19 cellular contexts compared by ENCODE assay signal in genomic region chr4:167117273-167117672, GRCh38.
A peak's percentile ranks its signal among the peaks of the same experiment; 100 is the strongest.
DNase-seq lines count a peak whose midpoint lies in the region; ATAC-seq, FAIRE-seq and TF ChIP-seq lines count a peak whose summit lies in the region.
"Had no signal": no experiment of that assay in that cellular context is flagged by ENCODE, and none has a peak within 500 bp of the region (broad histone marks: within the 10 kb centered on the region; RNA-seq: fewer than 3 reads in every experiment).

No MANE protein-coding gene starts in this region.

- BruUV-seq in GM12878 (replicated peaks; lab: Mats Ljungman, UMichigan) = no TSS peak

- H3K27me3 ChIP-seq in GM12878 (replicated peaks in 1 of 2; ENCODE audit: control insufficient read depth in 2 of 2, insufficient read depth in 2 of 2, low read length in 1 of 2) (no peaks in the 10 kb centered on the region), iPS-15b (ENCODE audit: control insufficient read depth, insufficient read depth, low read length) (no peaks in the 10 kb centered on the region), MM.1S (replicated peaks; ENCODE audit: insufficient read depth, low read length) (no peaks in the 10 kb centered on the region)
- H3K27me3 ChIP-seq: MG63 had no signal

- intact Hi-C loops in GM12878 (cut with micrococcal nuclease; ENCODE audit: unreplicated experiment) = no loop called here

- POLR2A ChIA-PET in GM12878 (lab: Charles Lee) = no interaction called here

- no peaks in the 10 kb centered on the region for H3F3A ChIP-seq in MM.1S (ENCODE audit: insufficient read depth, low read length)

- in situ Hi-C loops in GM12878 (cut with MboI) = no loop called here

- SMC1A ChIA-PET in GM12878 (lab: Charles Lee; ENCODE audit: uncharacterized antibody, unreplicated experiment) = no interaction called here

- H3K9me3 ChIP-seq in GM12878 (replicated peaks; ENCODE audit: control insufficient read depth, insufficient read depth, low read length) = no peaks in the 10 kb centered on the region
- H3K9me3 ChIP-seq in iPS-15b (ENCODE audit: control insufficient read depth, insufficient read depth, low read length) = no peaks in the 10 kb centered on the region
- no peaks in the 10 kb centered on the region for H3K9me3 ChIP-seq in MM.1S (replicated peaks; ENCODE audit: insufficient read depth, low read length)
- H3K9me3 ChIP-seq: SK-N-SH had no signal

- H3K4me3 ChIP-seq in GM12878 (no peak overlapping the region), iPS-15b (ENCODE audit: low read depth, low read length) (no peak overlapping the region), MM.1S (ENCODE audit: low read length) (no peak overlapping the region)
- H3K4me3 ChIP-seq: MG63 had no signal

- DNase-seq in GM12878 (ENCODE audit: low read depth, low spot score) (no peak), NCI-H774 (lab: John Stamatoyannopoulos, UW) (no peak), MM.1S (no peak), DMS79 treated with DMSO at 0.1 percent for 48 hours (lab: John Stamatoyannopoulos, UW) (no peak)
- DNase-seq: CD4-positive, CD25-positive, alpha-beta regulatory T cell; DND-41; GDM1; H7; KG1; MG63; NCI-H1105; NCI-H1694 treated with DMSO at 0.1 percent for 48 hours; NCI-H446; Right ventricle myocardium superior; SK-N-SH had no signal

- WGBS in GM12878 (ENCODE audit: insufficient coverage, insufficient replicate concordance, low lambda C conversion rate, missing lambda C conversion rate) = 20% methylated on average over 4 of the region's 4 CpGs

- peak; percentile 45 for ATAC-seq in GM18868 (IDR thresholded peaks at IDR 0.05; ENCODE audit: unreplicated experiment)
- peak; percentile 50 for ATAC-seq in HG02642 (IDR thresholded peaks at IDR 0.05; ENCODE audit: poor library complexity, unreplicated experiment)
- peak; percentile 47 for ATAC-seq in GM12878
- no peak for ATAC-seq in HG03571 (IDR thresholded peaks at IDR 0.05; ENCODE audit: unreplicated experiment)

- H3K79me2 ChIP-seq in GM12878 (ENCODE audit: control insufficient read depth, insufficient read depth, low read length) = no peaks in the 10 kb centered on the region
- no peaks in the 10 kb centered on the region for H3K79me2 ChIP-seq in MM.1S (ENCODE audit: low read length)

- H3K27ac ChIP-seq in GM12878 (ENCODE audit: control insufficient read depth, insufficient read depth) = no peak overlapping the region
- H3K27ac ChIP-seq in MM.1S (ENCODE audit: low read length) = no peak overlapping the region

- RAD21 ChIA-PET in GM12878 (lab: Charles Lee; ENCODE audit: unreplicated experiment) = interaction anchor here (1.3 kb wide), 1 partner anchor 19 kb away, joined by 3 read pairs; no protein-coding TSS in a partner anchor

- H3K4me2 ChIP-seq in GM12878 (ENCODE audit: control insufficient read depth, insufficient read depth) = no peak overlapping the region
- no peak overlapping the region for H3K4me2 ChIP-seq in MM.1S (ENCODE audit: low read depth, low read length)
- H3K4me2 ChIP-seq: SK-N-SH had no signal

- TF ChIP-seq CTCF in GM12878 (IDR thresholded peaks at IDR 0.05 in 2 of 3, conservative IDR thresholded peaks at IDR 0.05 in 1 of 3; ENCODE audit: control insufficient read depth in 2 of 3, extremely low read depth in 1 of 3, insufficient read depth in 1 of 3, low read depth in 3 of 3, low read length in 3 of 3) = no peak
- no peak for TF ChIP-seq CTCF in MM.1S (IDR thresholded peaks at IDR 0.05; ENCODE audit: low read length)

- TF ChIP-seq RAD21 in GM12878 (IDR thresholded peaks at IDR 0.05; ENCODE audit: insufficient read depth, low read depth, low read length) = no peak

- H3K9ac ChIP-seq in GM12878 (ENCODE audit: control insufficient read depth, insufficient read depth, low read length) (no peak overlapping the region), iPS-15b (ENCODE audit: low read depth, low read length) (peak overlapping the region; percentile 8), MM.1S (ENCODE audit: low read length) (no peak overlapping the region)
- H3K9ac ChIP-seq: SK-N-SH had no signal

- H4K20me1 ChIP-seq in GM12878 (ENCODE audit: control insufficient read depth, insufficient read depth) = no peaks in the 10 kb centered on the region
- H4K20me1 ChIP-seq in MM.1S (ENCODE audit: insufficient read depth, low read length) = no peaks in the 10 kb centered on the region

- H3K4me1 ChIP-seq in GM12878 (ENCODE audit: control insufficient read depth, insufficient read depth, low read length) (no peaks in the 10 kb centered on the region), iPS-15b (ENCODE audit: control insufficient read depth, insufficient read depth, low read length) (no peaks in the 10 kb centered on the region), MM.1S (ENCODE audit: low read length) (no peaks in the 10 kb centered on the region)

- CTCF ChIA-PET in GM12878 (lab: Yijun Ruan, JAX) = interaction anchor here (1.2 kb wide), 1 partner anchor 94 kb away, joined by 3 read pairs; no protein-coding TSS in a partner anchor

- no peaks in the 10 kb centered on the region for H3K36me3 ChIP-seq in GM12878 (ENCODE audit: control insufficient read depth in 2 of 2, insufficient read depth in 2 of 2, low read length in 1 of 2)
- H3K36me3 ChIP-seq in iPS-15b (ENCODE audit: control insufficient read depth, insufficient read depth, low read length) = no peaks in the 10 kb centered on the region
- H3K36me3 ChIP-seq in MM.1S (replicated peaks; ENCODE audit: insufficient read depth, low read length) = no peaks in the 10 kb centered on the region
- H3K36me3 ChIP-seq: MG63 had no signal

- H2AFZ ChIP-seq in GM12878 (ENCODE audit: control insufficient read depth, low read depth, low read length) (no peak overlapping the region), MM.1S (ENCODE audit: low read length) (no peak overlapping the region)

- no peak for FAIRE-seq in GM12878 (lab: Jason Lieb, UNC)

- TF ChIP-seq POLR2A in GM12878 (IDR thresholded peaks at IDR 0.05; ENCODE audit: low read depth, low read length) = no peak

- no peak for TF ChIP-seq EP300 in GM12878 (IDR thresholded peaks at IDR 0.05; ENCODE audit: borderline replicate concordance in 1 of 2, control insufficient read depth in 1 of 2, low read depth in 2 of 2, low read length in 2 of 2)

- no peaks in the 10 kb centered on the region for H3K9me2 ChIP-seq in MM.1S (replicated peaks; ENCODE audit: insufficient read depth, low read length)
- H3K9me2 ChIP-seq: SK-N-SH had no signal

TF ChIP-seq in GM12878, 131 proteins besides CTCF, POLR2A, EP300 and RAD21:
- TF ChIP-seq RB1 (IDR thresholded peaks at IDR 0.05; ENCODE audit: borderline replicate concordance) (no peak), IRF4 (IDR thresholded peaks at IDR 0.05; ENCODE audit: low read depth, low read length) (no peak), EGR1 (IDR thresholded peaks at IDR 0.05; ENCODE audit: borderline replicate concordance in 1 of 2, low read depth in 2 of 2, low read length in 2 of 2) (peak in 1 of 2 experiments; percentile 85; a peak in 2 of 3 replicates), WRNIP1 (IDR thresholded peaks at IDR 0.05; ENCODE audit: borderline replicate concordance, low read depth, low read length) (no peak), MTA2 (IDR thresholded peaks at IDR 0.05; ENCODE audit: low read depth) (no peak)
- TF ChIP-seq, protein P1, sequence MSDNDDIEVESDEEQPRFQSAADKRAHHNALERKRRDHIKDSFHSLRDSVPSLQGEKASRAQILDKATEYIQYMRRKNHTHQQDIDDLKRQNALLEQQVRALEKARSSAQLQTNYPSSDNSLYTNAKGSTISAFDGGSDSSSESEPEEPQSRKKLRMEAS (IDR thresholded peaks at IDR 0.05; ENCODE audit: low read depth, low read length) = no peak
TF ChIP-seq in GM12878: peak in this region for 1.
